2 cellular contexts compared by ENCODE assay signal in the genomic region with DNA sequence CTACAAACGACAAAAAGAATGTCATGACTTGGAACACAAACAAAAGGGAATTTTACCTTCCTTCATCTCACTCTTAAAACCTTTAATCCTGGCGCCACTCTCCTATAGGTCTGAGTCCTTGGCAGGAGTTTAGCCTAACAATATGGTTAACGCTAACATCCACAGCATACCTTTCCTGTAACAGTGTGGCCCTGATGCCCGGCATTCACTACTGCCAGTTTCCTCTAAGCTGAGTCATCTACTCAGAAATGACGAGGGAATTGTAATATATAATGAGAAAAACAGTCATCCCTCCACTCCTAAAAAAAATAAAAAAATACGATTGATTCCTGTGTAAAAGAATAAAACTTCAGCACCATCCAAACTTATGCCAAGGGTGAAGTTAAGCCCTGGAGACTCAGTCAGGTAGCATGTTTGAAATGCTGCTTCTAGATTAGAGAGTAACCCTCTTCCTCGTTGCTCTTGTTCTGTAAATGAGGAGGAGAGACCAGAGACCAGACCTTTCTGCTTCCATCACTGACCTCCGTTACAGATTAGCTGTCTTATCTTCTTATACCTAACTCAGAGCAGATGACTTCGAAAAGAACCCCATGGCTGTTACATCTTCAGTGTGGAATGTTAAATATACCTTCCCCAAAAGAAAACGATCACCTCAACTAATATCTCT.
TF ChIP-seq lines count a peak whose summit lies in the region.

No MANE protein-coding gene starts in this region.

TF ChIP-seq in GM23338, 12 proteins besides CTCF, POLR2A, EP300 and RAD21 (continues in another document):
- no peak for TF ChIP-seq STAT1 (IDR thresholded peaks at IDR 0.05; ENCODE audit: unreplicated experiment)
- no peak for TF ChIP-seq ZNF114 (CRISPR knock-in tag; IDR thresholded peaks at IDR 0.05)
- TF ChIP-seq, protein P1, sequence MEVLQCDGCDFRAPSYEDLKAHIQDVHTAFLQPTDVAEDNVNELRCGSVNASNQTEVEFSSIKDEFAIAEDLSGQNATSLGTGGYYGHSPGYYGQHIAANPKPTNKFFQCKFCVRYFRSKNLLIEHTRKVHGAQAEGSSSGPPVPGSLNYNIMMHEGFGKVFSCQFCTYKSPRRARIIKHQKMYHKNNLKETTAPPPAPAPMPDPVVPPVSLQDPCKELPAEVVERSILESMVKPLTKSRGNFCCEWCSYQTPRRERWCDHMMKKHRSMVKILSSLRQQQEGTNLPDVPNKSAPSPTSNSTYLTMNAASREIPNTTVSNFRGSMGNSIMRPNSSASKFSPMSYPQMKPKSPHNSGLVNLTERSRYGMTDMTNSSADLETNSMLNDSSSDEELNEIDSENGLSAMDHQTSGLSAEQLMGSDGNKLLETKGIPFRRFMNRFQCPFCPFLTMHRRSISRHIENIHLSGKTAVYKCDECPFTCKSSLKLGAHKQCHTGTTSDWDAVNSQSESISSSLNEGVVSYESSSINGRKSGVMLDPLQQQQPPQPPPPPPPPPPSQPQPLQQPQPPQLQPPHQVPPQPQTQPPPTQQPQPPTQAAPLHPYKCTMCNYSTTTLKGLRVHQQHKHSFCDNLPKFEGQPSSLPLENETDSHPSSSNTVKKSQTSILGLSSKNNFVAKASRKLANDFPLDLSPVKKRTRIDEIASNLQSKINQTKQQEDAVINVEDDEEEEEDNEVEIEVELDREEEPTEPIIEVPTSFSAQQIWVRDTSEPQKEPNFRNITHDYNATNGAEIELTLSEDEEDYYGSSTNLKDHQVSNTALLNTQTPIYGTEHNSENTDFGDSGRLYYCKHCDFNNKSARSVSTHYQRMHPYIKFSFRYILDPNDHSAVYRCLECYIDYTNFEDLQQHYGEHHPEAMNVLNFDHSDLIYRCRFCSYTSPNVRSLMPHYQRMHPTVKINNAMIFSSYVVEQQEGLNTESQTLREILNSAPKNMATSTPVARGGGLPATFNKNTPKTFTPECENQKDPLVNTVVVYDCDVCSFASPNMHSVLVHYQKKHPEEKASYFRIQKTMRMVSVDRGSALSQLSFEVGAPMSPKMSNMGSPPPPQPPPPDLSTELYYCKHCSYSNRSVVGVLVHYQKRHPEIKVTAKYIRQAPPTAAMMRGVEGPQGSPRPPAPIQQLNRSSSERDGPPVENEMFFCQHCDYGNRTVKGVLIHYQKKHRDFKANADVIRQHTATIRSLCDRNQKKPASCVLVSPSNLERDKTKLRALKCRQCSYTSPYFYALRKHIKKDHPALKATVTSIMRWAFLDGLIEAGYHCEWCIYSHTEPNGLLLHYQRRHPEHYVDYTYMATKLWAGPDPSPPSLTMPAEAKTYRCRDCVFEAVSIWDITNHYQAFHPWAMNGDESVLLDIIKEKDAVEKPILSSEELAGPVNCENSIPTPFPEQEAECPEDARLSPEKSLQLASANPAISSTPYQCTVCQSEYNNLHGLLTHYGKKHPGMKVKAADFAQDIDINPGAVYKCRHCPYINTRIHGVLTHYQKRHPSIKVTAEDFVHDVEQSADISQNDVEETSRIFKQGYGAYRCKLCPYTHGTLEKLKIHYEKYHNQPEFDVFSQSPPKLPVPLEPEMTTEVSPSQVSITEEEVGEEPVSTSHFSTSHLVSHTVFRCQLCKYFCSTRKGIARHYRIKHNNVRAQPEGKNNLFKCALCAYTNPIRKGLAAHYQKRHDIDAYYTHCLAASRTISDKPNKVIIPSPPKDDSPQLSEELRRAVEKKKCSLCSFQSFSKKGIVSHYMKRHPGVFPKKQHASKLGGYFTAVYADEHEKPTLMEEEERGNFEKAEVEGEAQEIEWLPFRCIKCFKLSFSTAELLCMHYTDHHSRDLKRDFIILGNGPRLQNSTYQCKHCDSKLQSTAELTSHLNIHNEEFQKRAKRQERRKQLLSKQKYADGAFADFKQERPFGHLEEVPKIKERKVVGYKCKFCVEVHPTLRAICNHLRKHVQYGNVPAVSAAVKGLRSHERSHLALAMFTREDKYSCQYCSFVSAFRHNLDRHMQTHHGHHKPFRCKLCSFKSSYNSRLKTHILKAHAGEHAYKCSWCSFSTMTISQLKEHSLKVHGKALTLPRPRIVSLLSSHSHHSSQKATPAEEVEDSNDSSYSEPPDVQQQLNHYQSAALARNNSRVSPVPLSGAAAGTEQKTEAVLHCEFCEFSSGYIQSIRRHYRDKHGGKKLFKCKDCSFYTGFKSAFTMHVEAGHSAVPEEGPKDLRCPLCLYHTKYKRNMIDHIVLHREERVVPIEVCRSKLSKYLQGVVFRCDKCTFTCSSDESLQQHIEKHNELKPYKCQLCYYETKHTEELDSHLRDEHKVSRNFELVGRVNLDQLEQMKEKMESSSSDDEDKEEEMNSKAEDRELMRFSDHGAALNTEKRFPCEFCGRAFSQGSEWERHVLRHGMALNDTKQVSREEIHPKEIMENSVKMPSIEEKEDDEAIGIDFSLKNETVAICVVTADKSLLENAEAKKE (CRISPR knock-in tag; IDR thresholded peaks at IDR 0.05) = no peak
- no peak for TF ChIP-seq CREB1 (CRISPR knock-in tag; IDR thresholded peaks at IDR 0.05; ENCODE audit: low read depth)
- TF ChIP-seq JUNB (IDR thresholded peaks at IDR 0.05; ENCODE audit: unreplicated experiment) = no peak
- no peak for TF ChIP-seq NANOG (IDR thresholded peaks at IDR 0.05; ENCODE audit: borderline replicate concordance)
- no peak for TF ChIP-seq ZNF331 (CRISPR knock-in tag; IDR thresholded peaks at IDR 0.05; ENCODE audit: low read depth)
- no peak for TF ChIP-seq REST (IDR thresholded peaks at IDR 0.05; ENCODE audit: unreplicated experiment)
- no peak for TF ChIP-seq EZH2 (IDR thresholded peaks at IDR 0.05; ENCODE audit: low read depth, unreplicated experiment)
- no peak for TF ChIP-seq POLR2AphosphoS5 (IDR thresholded peaks at IDR 0.05; ENCODE audit: low read depth)
- no peak for TF ChIP-seq EZH2phosphoT487 (IDR thresholded peaks at IDR 0.05; ENCODE audit: unreplicated experiment)

TF ChIP-seq in endothelial cell of umbilical vein, 7 proteins besides CTCF, POLR2A, EP300 and RAD21:
- TF ChIP-seq MYC (IDR thresholded peaks at IDR 0.05; ENCODE audit: low read depth, low read length) = no peak
- peak; percentile 71 for TF ChIP-seq JUN (IDR thresholded peaks at IDR 0.05; ENCODE audit: borderline replicate concordance, insufficient read depth, insufficient read length, low read depth)
- TF ChIP-seq FOS (IDR thresholded peaks at IDR 0.05; ENCODE audit: borderline replicate concordance, insufficient read depth, low read length) = peak; percentile 76
